Comparison of ENCODE assay signal across 17 cellular contexts in genomic region chr1:1345860-1346500, GRCh38. TPM values are rescaled to one million over a fixed set of nuclear protein-coding genes. Genes with fewer than 3 reads are reported as not detected.
DNase-seq lines count a peak whose midpoint lies in the region; ATAC-seq and TF ChIP-seq lines count a peak whose summit lies in the region.
"Had no signal": no experiment of that assay in that cellular context is flagged by ENCODE, and none has a peak within 500 bp of the region (broad histone marks: within the 10 kb centered on the region; RNA-seq: fewer than 3 reads in every experiment).

No MANE protein-coding gene starts in this region.

- H3K27ac ChIP-seq in dorsolateral prefrontal cortex = peak overlapping the region in 30 of 59 donors; percentile 9 to 86 (median 36)
- H3K27ac ChIP-seq in lung (ENCODE audit: low read depth in 1 of 2, low read length in 1 of 2) = peak overlapping the region in 1 of 2 donors; percentile 76
- H3K27ac ChIP-seq in vagina = peak overlapping the region; percentile 81

- intact Hi-C loops in Right ventricle myocardium superior (cut with DNase I) = no loop called here
- intact Hi-C loops in left cardiac atrium (cut with DNase I) = no loop called here
- intact Hi-C loops in dorsolateral prefrontal cortex (cut with DNase I) = loop anchor here (2.0 to 5.0 kb wide), 2 partner anchors 19 to 39 kb away; partner anchors contain the start of genes ACAP3 (in 1 of the 2) and PUSL1 (in 1 of the 2)
- intact Hi-C loops in vagina (cut with DNase I) = loop anchor here (5.0 kb wide), 1 partner anchor 39 kb away; the partner anchor contains the start of genes ACAP3 and PUSL1

- WGBS in lung, 2 donors = 78 to 89% methylated on average over 12 of the region's 12 CpGs

- H3K4me3 ChIP-seq in dorsolateral prefrontal cortex (peak overlapping the region in 14 of 59 donors; percentile 3 to 86 (median 18)), lung (no peak overlapping the region), vagina (peak overlapping the region in 1 of 2 donors; percentile 13)

- peaks cover 0 to 10% of the 10 kb centered on the region in 2 donors for H3K36me3 ChIP-seq in lung (ENCODE audit: control insufficient read depth in 2 of 2, insufficient read depth in 2 of 2, low read length in 2 of 2)
- no peaks in the 10 kb centered on the region for H3K36me3 ChIP-seq in vagina

- H3K4me1 ChIP-seq in lung (ENCODE audit: control insufficient read depth in 2 of 2, insufficient read depth in 2 of 2, low read length in 2 of 2) (peaks cover 0 to 32% of the 10 kb centered on the region in 2 donors), vagina (peaks cover 51% of the 10 kb centered on the region)

- no peak for TF ChIP-seq CTCF in dorsolateral prefrontal cortex (IDR thresholded peaks at IDR 0.05 in 54 of 56, conservative IDR thresholded peaks at IDR 0.05 in 2 of 56; ENCODE audit: low read depth in 1 of 56, partially characterized antibody in 56 of 56)
- no peak for TF ChIP-seq CTCF in lung (IDR thresholded peaks at IDR 0.05; ENCODE audit: control extremely low read depth, extremely low read depth)
- TF ChIP-seq CTCF in vagina (IDR thresholded peaks at IDR 0.05) = no peak
- TF ChIP-seq CTCF in GM20000 (IDR thresholded peaks at IDR 0.05; ENCODE audit: extremely low read depth, missing control alignments) = no peak

- peak; percentile 14 for ATAC-seq in Right ventricle myocardium superior (ENCODE audit: poor library complexity)
- no peak for ATAC-seq in left cardiac atrium
- ATAC-seq in lung (ENCODE audit: insufficient read depth, low FRiP score) = peak; percentile 1
- ATAC-seq: activated T-cell treated with anti-CD3 and anti-CD28 coated beads, Interleukin-2, amount 50 U/mL, for 4 hours had no signal

- DNase-seq in Right ventricle myocardium superior = no peak
- DNase-seq in left cardiac atrium = no peak
- no peak for DNase-seq in dorsolateral prefrontal cortex
- DNase-seq in lung (ENCODE audit: low spot score) = no peak
- no peak for DNase-seq in vagina (ENCODE audit: extremely low spot score in 2 of 2)
- DNase-seq in activated gamma-delta T cell (lab: John Stamatoyannopoulos, UW) = no peak
- no peak for DNase-seq in GM20000 (ENCODE audit: low spot score)
- no peak for DNase-seq in kidney tubule cell (ENCODE audit: low spot score)
- DNase-seq: activated CD4-positive, alpha-beta T cell treated with anti-CD3 and anti-CD28 coated beads for 4 hours; activated T-cell treated with anti-CD3 and anti-CD28 coated beads, Interleukin-2, amount 50 U/mL, for 4 hours; foreskin fibroblast; naive B cell; NCI-H1048; NCI-H2227 treated with DMSO at 0.1 percent for 48 hours; small intestine; T-helper 2 cell had no signal

- H3K9me3 ChIP-seq in lung (ENCODE audit: control insufficient read depth in 2 of 2, insufficient read depth in 1 of 2, low read length in 1 of 2) (no peaks in the 10 kb centered on the region), vagina (no peaks in the 10 kb centered on the region)

- no peaks in the 10 kb centered on the region for H3K27me3 ChIP-seq in dorsolateral prefrontal cortex
- H3K27me3 ChIP-seq in lung (ENCODE audit: control insufficient read depth, insufficient read depth) = no peaks in the 10 kb centered on the region
- no peaks in the 10 kb centered on the region for H3K27me3 ChIP-seq in vagina

- no peak for TF ChIP-seq POLR2A in vagina (IDR thresholded peaks at IDR 0.05)

RNA-seq across cellular contexts. Expression of gene DVL1, which starts 3.2 kb away (rescaled TPM):
- 126 TPM for total RNA-seq in Right ventricle myocardium superior
- 10 to 100 TPM; 63.5 to 69.2 TPM for total RNA-seq in left cardiac atrium
- 100 to 1,000 TPM in 103 of 120 experiments, 10 to 100 TPM in 17; 86.3 to 201 (median 114) TPM for total RNA-seq in dorsolateral prefrontal cortex
- 10 to 100 TPM; 39.2 to 79.1 TPM for total RNA-seq in lung
- polyA plus RNA-seq in lung = 10 to 100 TPM; 48.8 to 76.9 TPM
- total RNA-seq in vagina = 72.4 TPM

RNA-seq across cellular contexts. Expression of gene MXRA8, which starts 12.4 kb away (rescaled TPM):
- total RNA-seq in Right ventricle myocardium superior (21.7 TPM), left cardiac atrium (10 to 100 TPM; 38.3 to 44.3 TPM), dorsolateral prefrontal cortex (10 to 100 TPM in 29 of 120 experiments, 1 to 10 TPM in 91; 3.2 to 23.7 (median 7.3) TPM), lung (100 to 1,000 TPM in 1 of 2 donors, 10 to 100 TPM in 1; 68.9 to 213 TPM), vagina (136 TPM)
- 10 to 100 TPM; 38.5 to 65.0 TPM for polyA plus RNA-seq in lung
- total RNA-seq: dermis microvascular lymphatic vessel endothelial cell had no signal

RNA-seq across cellular contexts. Expression of gene TAS1R3, which starts 14.9 kb away (rescaled TPM):
- total RNA-seq in Right ventricle myocardium superior (0.40 TPM), left cardiac atrium (under 1 TPM; 0.44 to 0.65 TPM), dorsolateral prefrontal cortex (1 to 10 TPM in 6 of 120 experiments, under 1 TPM in 108, not detected in 6; 0.11 to 1.7 (median 0.38) TPM), lung (1 to 10 TPM in 1 of 2 donors, under 1 TPM in 1; 0.67 to 1.3 TPM), vagina (0.74 TPM)
- polyA plus RNA-seq in lung = under 1 TPM; 0.13 to 0.43 TPM

RNA-seq across cellular contexts. Expression of gene CPTP, which starts 21.4 kb away (rescaled TPM):
- total RNA-seq in Right ventricle myocardium superior (113 TPM), left cardiac atrium (10 to 100 TPM; 31.8 to 32.5 TPM), dorsolateral prefrontal cortex (10 to 100 TPM; 16.2 to 34.2 (median 22.5) TPM), lung (10 to 100 TPM; 14.2 to 24.2 TPM), vagina (20.9 TPM)
- 10 to 100 TPM; 10.9 to 32.0 TPM for polyA plus RNA-seq in lung

RNA-seq across cellular contexts. Expression of gene INTS11, which starts 21.5 kb away (rescaled TPM):
- total RNA-seq in Right ventricle myocardium superior = 70.9 TPM
- total RNA-seq in left cardiac atrium = 10 to 100 TPM; 48.5 to 60.0 TPM
- 100 to 1,000 TPM in 109 of 120 experiments, 10 to 100 TPM in 11; 87.2 to 200 (median 130) TPM for total RNA-seq in dorsolateral prefrontal cortex
- total RNA-seq in lung = 100 to 1,000 TPM in 1 of 2 donors, 10 to 100 TPM in 1; 89.8 to 102 TPM
- polyA plus RNA-seq in lung = 100 to 1,000 TPM in 1 of 2 donors, 10 to 100 TPM in 1; 91.2 to 130 TPM
- 142 TPM for total RNA-seq in vagina

Comparison
In these comparisons a context has a peak if more than half of its experiments do, and no peak if none do; other contexts are left out.
1. ATAC-seq: peak in Right ventricle myocardium superior (single experiment) and lung (single experiment); none in left cardiac atrium (0 of 2).
2. intact Hi-C loops: an anchor here in dorsolateral prefrontal cortex (2.0 to 5.0 kb wide) and vagina (5.0 kb wide); none called in Right ventricle myocardium superior and left cardiac atrium.